Comparison of ENCODE assay signal across 9 cellular contexts in genomic region chr5:132103969-132104391, GRCh38. TPM values are rescaled to one million over a fixed set of nuclear protein-coding genes. Genes with fewer than 3 reads are reported as not detected.
DNase-seq lines count a peak whose midpoint lies in the region; ATAC-seq and TF ChIP-seq lines count a peak whose summit lies in the region.
"Had no signal": no experiment of that assay in that cellular context is flagged by ENCODE, and none has a peak within 500 bp of the region (broad histone marks: within the 10 kb centered on the region; RNA-seq: fewer than 3 reads in every experiment).

No MANE protein-coding gene starts in this region.

- H3K36me3 Mint-ChIP-seq in CD8-positive, alpha-beta T cell = no peaks in the 10 kb centered on the region
- H3K36me3 Mint-ChIP-seq in mesothelial cell of epicardium (no peaks in the 10 kb centered on the region), nephron progenitor cell (ENCODE audit: low read depth) (no peaks in the 10 kb centered on the region)

- no peaks in the 10 kb centered on the region for H3K36me3 ChIP-seq in CD8-positive, alpha-beta T cell (ENCODE audit: insufficient read depth, low read length)
- H3K36me3 ChIP-seq in mammary epithelial cell (ENCODE audit: insufficient read depth, low read length) (no peaks in the 10 kb centered on the region), colonic mucosa (no peaks in the 10 kb centered on the region)

- no peak overlapping the region for H3K27ac ChIP-seq in CD8-positive, alpha-beta T cell (ENCODE audit: low read depth, low read length)
- H3K27ac ChIP-seq in mammary epithelial cell (ENCODE audit: insufficient read depth, low read depth, low read length) (peak overlapping the region; percentile 96), colonic mucosa (no peak overlapping the region)

- no peaks in the 10 kb centered on the region for H3K9me3 Mint-ChIP-seq in CD8-positive, alpha-beta T cell
- H3K9me3 Mint-ChIP-seq in mesothelial cell of epicardium (no peaks in the 10 kb centered on the region), nephron progenitor cell (no peaks in the 10 kb centered on the region)

- no peak for ATAC-seq in CD8-positive, alpha-beta T cell
- ATAC-seq in GM19438 (IDR thresholded peaks at IDR 0.05; ENCODE audit: low read depth, unreplicated experiment) (peak; percentile 28), HG03460 (IDR thresholded peaks at IDR 0.05; ENCODE audit: unreplicated experiment) (peak; percentile 19)

- H3K9me3 ChIP-seq in CD8-positive, alpha-beta T cell (ENCODE audit: low read length) = no peaks in the 10 kb centered on the region
- H3K9me3 ChIP-seq in mammary epithelial cell (replicated peaks; ENCODE audit: insufficient read depth, low read length) (no peaks in the 10 kb centered on the region), colonic mucosa (no peaks in the 10 kb centered on the region)

- intact Hi-C loops in CD8-positive, alpha-beta T cell (cut with DNase I, micrococcal nuclease) = loop anchor here in 1 of 2 experiments (2.0 to 5.0 kb wide), 2 partner anchors 39 to 323 kb away; no protein-coding TSS in a partner anchor
- intact Hi-C loops in mammary epithelial cell (cut with micrococcal nuclease) (loop anchor here (2.0 kb wide), 1 partner anchor 33 kb away; no protein-coding TSS in a partner anchor), colonic mucosa (cut with DNase I) (no loop called here)

- no peak for DNase-seq in CD8-positive, alpha-beta T cell
- DNase-seq in mammary epithelial cell = peak; percentile 37
- no peak for DNase-seq in NCI-H146 treated with DMSO at 0.1 percent for 48 hours (lab: John Stamatoyannopoulos, UW; ENCODE audit: unreplicated experiment)
- no peak for DNase-seq in colonic mucosa
- no peak for DNase-seq in mesothelial cell of epicardium (ENCODE audit: low spot score in 2 of 2, unreplicated experiment in 2 of 2)
- DNase-seq in nephron progenitor cell = no peak

- no peak overlapping the region for H2AFZ ChIP-seq in mammary epithelial cell (ENCODE audit: low read depth, low read length)

- peaks cover 64% of the 10 kb centered on the region for H3K4me1 Mint-ChIP-seq in CD8-positive, alpha-beta T cell (ENCODE audit: low read depth)
- H3K4me1 Mint-ChIP-seq in mesothelial cell of epicardium = peaks cover 5% of the 10 kb centered on the region
- H3K4me1 Mint-ChIP-seq in nephron progenitor cell = no peaks in the 10 kb centered on the region

- no TSS peak for BruUV-seq in mammary epithelial cell (replicated peaks; lab: Mats Ljungman, UMichigan)

- H3K27me3 Mint-ChIP-seq in CD8-positive, alpha-beta T cell (ENCODE audit: low read depth) = no peaks in the 10 kb centered on the region
- H3K27me3 Mint-ChIP-seq in mesothelial cell of epicardium (ENCODE audit: low read depth) = peaks cover 5% of the 10 kb centered on the region
- peaks cover 7% of the 10 kb centered on the region for H3K27me3 Mint-ChIP-seq in nephron progenitor cell (ENCODE audit: low read depth, poor library complexity)

- peaks cover 54% of the 10 kb centered on the region for H3K4me1 ChIP-seq in CD8-positive, alpha-beta T cell (ENCODE audit: insufficient read depth, low read length)
- peaks cover 46% of the 10 kb centered on the region for H3K4me1 ChIP-seq in mammary epithelial cell (ENCODE audit: insufficient read depth, low read length)
- no peaks in the 10 kb centered on the region for H3K4me1 ChIP-seq in colonic mucosa

- H3K4me3 ChIP-seq in CD8-positive, alpha-beta T cell (ENCODE audit: low read depth, low read length) = peak overlapping the region; percentile 13
- H3K4me3 ChIP-seq in mammary epithelial cell (replicated peaks in 1 of 3; ENCODE audit: insufficient read depth in 1 of 3, low read depth in 2 of 3, low read length in 3 of 3) = no peak overlapping the region
- H3K4me3 ChIP-seq in colonic mucosa = no peak overlapping the region

- H3K4me2 ChIP-seq in mammary epithelial cell (ENCODE audit: insufficient read depth, low read depth, low read length) = peak overlapping the region; percentile 24

- H3K27ac Mint-ChIP-seq in CD8-positive, alpha-beta T cell = peak overlapping the region; percentile 83
- H3K27ac Mint-ChIP-seq in mesothelial cell of epicardium (no peak overlapping the region), nephron progenitor cell (no peak overlapping the region)

- no peaks in the 10 kb centered on the region for H4K20me1 ChIP-seq in mammary epithelial cell (ENCODE audit: insufficient read depth, low read length)

- H3K4me3 Mint-ChIP-seq in CD8-positive, alpha-beta T cell = peak overlapping the region; percentile 29
- H3K4me3 Mint-ChIP-seq in mesothelial cell of epicardium = no peak overlapping the region
- no peak overlapping the region for H3K4me3 Mint-ChIP-seq in nephron progenitor cell

- no peaks in the 10 kb centered on the region for H3K79me2 ChIP-seq in mammary epithelial cell (ENCODE audit: insufficient read depth, low read length)

- POLR2A ChIA-PET in CD8-positive, alpha-beta T cell (lab: Charles Lee) = interaction anchor here (0.6 kb wide), 1 partner anchor 19 kb away, joined by 4 read pairs; no protein-coding TSS in a partner anchor

- CTCF ChIA-PET in CD8-positive, alpha-beta T cell (lab: Charles Lee) = interaction anchor here (0.7 to 0.9 kb wide), 2 partner anchors 10 to 172 kb away, joined by 3 to 4 read pairs; no protein-coding TSS in a partner anchor
- CTCF ChIA-PET in mammary epithelial cell (lab: Charles Lee; ENCODE audit: low non-redundant PET) = no interaction called here

- in situ Hi-C loops in mammary epithelial cell (cut with MboI; ENCODE audit: low sequenced_read_pairs in 2 of 2) = no loop called here

- 81% methylated on average over 6 of the region's 6 CpGs for WGBS in mammary epithelial cell (ENCODE audit: low coverage, missing lambda C conversion rate)

- H3K27me3 ChIP-seq in CD8-positive, alpha-beta T cell (ENCODE audit: insufficient read depth, low read length) = no peaks in the 10 kb centered on the region
- H3K27me3 ChIP-seq in mammary epithelial cell (ENCODE audit: insufficient read depth, low read length) (no peaks in the 10 kb centered on the region), colonic mucosa (no peaks in the 10 kb centered on the region)

- TF ChIP-seq CTCF in CD8-positive, alpha-beta T cell (IDR thresholded peaks at IDR 0.05) = peak; percentile 3
- TF ChIP-seq CTCF in mammary epithelial cell (conservative IDR thresholded peaks at IDR 0.05 in 1 of 2, IDR thresholded peaks at IDR 0.05 in 1 of 2; ENCODE audit: extremely low read depth in 1 of 2, insufficient read depth in 1 of 2, low read depth in 1 of 2, low read length in 2 of 2) (no peak), colonic mucosa (IDR thresholded peaks at IDR 0.05) (no peak), mesothelial cell of epicardium (IDR thresholded peaks at IDR 0.05; ENCODE audit: unreplicated experiment) (no peak), nephron progenitor cell (IDR thresholded peaks at IDR 0.05) (no peak)

- H3K9ac ChIP-seq in mammary epithelial cell (ENCODE audit: insufficient read depth, low read length) (peak overlapping the region; percentile 10), colonic mucosa (ENCODE audit: low read depth in 2 of 2, low read length in 2 of 2) (no peak overlapping the region)

- dilution Hi-C loops in mammary epithelial cell (cut with HindIII; ENCODE audit: low sequenced_read_pairs) = no loop called here

RNA-seq across cellular contexts. Expression of gene CSF2, which starts 30.4 kb away (rescaled TPM):
- under 1 TPM in 1 of 2 experiments, not detected in 1; 0.41 TPM for total RNA-seq in CD8-positive, alpha-beta T cell
- 10 to 100 TPM in 1 of 2 donors, not detected in 1; 12.8 TPM for total RNA-seq in mammary epithelial cell
- 7.2 TPM for polyA plus RNA-seq in mammary epithelial cell
- 3.0 TPM for polyA minus RNA-seq in mammary epithelial cell
- total RNA-seq in colonic mucosa = under 1 TPM in 1 of 2 donors, not detected in 1; 0.67 TPM
- not detected in 3 replicates for total RNA-seq in mesothelial cell of epicardium

RNA-seq across cellular contexts. Expression of gene IL3, which starts 43.5 kb away (rescaled TPM):
- total RNA-seq in CD8-positive, alpha-beta T cell = not detected
- total RNA-seq in mammary epithelial cell (not detected), colonic mucosa (under 1 TPM in 1 of 2 donors, not detected in 1; 0.25 TPM), mesothelial cell of epicardium (not detected in 3 replicates)
- polyA plus RNA-seq in mammary epithelial cell = not detected
- not detected for polyA minus RNA-seq in mammary epithelial cell
- total RNA-seq: renal cortical epithelial cell had no signal
